Comparison of ENCODE assay signal across 20 cellular contexts in the genomic region with DNA sequence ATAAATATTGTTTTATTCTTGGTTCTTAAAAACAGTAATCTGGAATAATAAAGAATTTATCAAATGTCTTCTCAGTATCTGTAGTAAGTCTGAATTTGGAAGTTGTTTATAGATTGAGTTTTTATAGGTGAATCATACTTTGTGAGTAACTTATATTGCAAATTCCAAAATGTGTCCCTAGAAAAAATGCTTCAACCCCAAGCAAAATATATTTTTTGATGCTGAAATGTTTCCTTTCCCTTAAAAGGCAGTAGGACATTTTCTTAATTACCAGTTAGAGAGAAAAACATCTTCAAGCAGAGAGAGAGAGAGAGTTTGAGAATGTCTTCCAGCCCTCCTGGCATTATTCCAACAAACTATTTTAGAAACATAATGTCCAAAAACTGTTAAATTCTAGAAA.
"Had no signal": no experiment of that assay in that cellular context is flagged by ENCODE, and none has a peak within 500 bp of the region (broad histone marks: within the 10 kb centered on the region; RNA-seq: fewer than 3 reads in every experiment).

No MANE protein-coding gene starts in this region.

- H3K4me1 ChIP-seq: right lobe of liver, uterus had no signal

- H3K27ac ChIP-seq: epithelial cell of prostate, esophagus squamous epithelium, gastroesophageal sphincter, neutrophil, right lobe of liver, thoracic aorta, uterus had no signal

- H3K4me3 ChIP-seq: esophagus squamous epithelium, gastroesophageal sphincter, right lobe of liver, thoracic aorta, uterus had no signal

- H3K9me3 ChIP-seq: esophagus squamous epithelium, gastroesophageal sphincter, neutrophil, right lobe of liver, thoracic aorta, uterus had no signal

- H3K27me3 ChIP-seq: esophagus squamous epithelium, gastroesophageal sphincter, neutrophil, right lobe of liver, uterus had no signal

- H3K36me3 ChIP-seq: esophagus squamous epithelium, gastroesophageal sphincter, neutrophil, right lobe of liver, thoracic aorta, uterus had no signal

- DNase-seq: activated CD4-positive, alpha-beta T cell treated with anti-CD3 and anti-CD28 coated beads for 1 hour; activated CD8-positive, alpha-beta memory T cell treated with anti-CD3 and anti-CD28 coated beads, Interleukin-2, amount 10 ng/mL, durations not matched to agents 7 days and 5 days; activated CD8-positive, alpha-beta T cell treated with anti-CD3 and anti-CD28 coated beads, Interleukin-2, amount 10 ng/mL, durations not matched to agents 7 days and 5 days; activated naive CD8-positive, alpha-beta T cell treated with anti-CD3 and anti-CD28 coated beads, Interleukin-2, amount 50 U/mL, for 24 hours; activated T-cell treated with anti-CD3 and anti-CD28 coated beads, Interleukin-2, amount 50 U/mL, for 48 hours; effector CD8-positive, alpha-beta T cell; esophagus squamous epithelium; hypothalamus; immature natural killer cell; naive B cell; nephron progenitor cell; right lobe of liver; small intestine; stimulated activated CD4-positive, alpha-beta T cell treated with anti-CD3 and anti-CD28 coated beads, Interleukin-4, amount 100 ng/mL, for 24 hours; T-helper 2 cell; uterus had no signal
